ENCODE assay signal across 1 cellular context in the genomic region with DNA sequence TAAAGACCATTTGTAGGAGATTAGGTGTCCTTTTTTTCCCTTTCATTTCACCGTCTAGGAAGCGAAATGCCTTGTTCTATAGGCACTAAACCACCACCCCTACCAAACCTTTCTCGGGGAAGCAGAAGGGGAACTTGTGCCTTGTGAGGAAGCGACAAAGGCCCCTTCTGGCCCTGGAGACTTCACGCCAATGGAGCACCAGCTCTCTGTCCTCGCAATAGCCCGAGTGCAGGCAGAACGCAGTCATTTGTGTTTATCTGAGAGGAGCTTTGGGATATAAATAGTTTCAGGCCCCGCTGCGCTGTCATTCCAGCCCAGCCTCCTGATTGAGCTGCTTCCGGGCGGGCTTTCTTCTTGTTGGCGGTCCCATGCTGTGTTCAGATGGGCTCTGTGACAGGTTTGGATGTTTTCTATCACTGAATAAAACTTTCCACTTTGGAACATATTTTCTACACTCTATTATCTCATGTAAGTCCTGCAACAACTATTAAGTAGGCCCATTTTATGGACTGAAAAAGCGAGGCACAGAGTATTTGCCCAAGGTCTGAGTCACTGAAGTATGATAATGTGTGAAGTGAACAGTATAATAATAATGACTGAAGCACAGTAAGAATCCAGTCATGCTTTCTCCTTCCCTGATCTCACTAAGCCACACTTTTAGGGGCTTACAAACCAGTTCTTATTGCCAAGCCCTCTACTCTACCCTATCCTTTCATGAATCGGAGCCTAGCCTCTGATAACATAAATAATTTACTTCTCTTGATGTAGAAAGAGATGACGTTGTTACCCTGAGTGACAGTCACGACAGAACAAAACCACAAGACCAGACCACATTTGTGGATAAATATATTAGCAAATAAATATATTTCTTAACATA.
A peak's percentile ranks its signal among the peaks of the same experiment; 100 is the strongest.
TF ChIP-seq lines count a peak whose summit lies in the region.

No MANE protein-coding gene starts in this region.

TF ChIP-seq in HepG2, 621 proteins besides CTCF, POLR2A, EP300 and RAD21:
- TF ChIP-seq ZMYM3 (CRISPR knock-in tag; IDR thresholded peaks at IDR 0.05) (peak; percentile 89), SIX4 (CRISPR knock-in tag; IDR thresholded peaks at IDR 0.05) (no peak), CHD4 (IDR thresholded peaks at IDR 0.05; ENCODE audit: borderline replicate concordance, low read length) (peak; percentile 55; the same call in 1 of the 2 replicates), KDM1A (CRISPR knock-in tag; IDR thresholded peaks at IDR 0.05) (peak; percentile 79; the same call in 1 of the 2 replicates), ZNF558 (CRISPR knock-in tag; IDR thresholded peaks at IDR 0.05; ENCODE audit: borderline replicate concordance) (0 out of 2 replicates have a peak, but pooled peaks have one; percentile 18), CREB1 (IDR thresholded peaks at IDR 0.05) (no peak), CREB1 (CRISPR knock-in tag; IDR thresholded peaks at IDR 0.05) (0 out of 2 replicates have a peak, but pooled peaks have one; percentile 44), ADNP (CRISPR knock-in tag; IDR thresholded peaks at IDR 0.05) (peak; percentile 53; the same call in 1 of the 2 replicates), RCOR2 (CRISPR knock-in tag; IDR thresholded peaks at IDR 0.05) (peak; percentile 59; the same call in 1 of the 2 replicates), ZNF629 (CRISPR knock-in tag; conservative IDR thresholded peaks at IDR 0.05) (peak; percentile 98), ZC3H4 (CRISPR knock-in tag; IDR thresholded peaks at IDR 0.05; ENCODE audit: borderline replicate concordance) (peak; percentile 76; the same call in 1 of the 2 replicates), ZNF883 (CRISPR knock-in tag; IDR thresholded peaks at IDR 0.05; ENCODE audit: not compliant biosample characterization) (no peak), ZNF766 (CRISPR knock-in tag; IDR thresholded peaks at IDR 0.05; ENCODE audit: borderline replicate concordance) (no peak), RBM22 (optimal IDR thresholded peaks at IDR 0.05; ENCODE audit: low read length) (peak; percentile 71), STAG1 (CRISPR knock-in tag; IDR thresholded peaks at IDR 0.05) (0 out of 2 replicates have a peak, but pooled peaks have one; percentile 1), SOX13 (IDR thresholded peaks at IDR 0.05) (no peak; the same call in 1 of the 2 replicates), SOX13 (CRISPR knock-in tag; conservative IDR thresholded peaks at IDR 0.05 in 1 of 2, IDR thresholded peaks at IDR 0.05 in 1 of 2) (no peak), MBD4 (IDR thresholded peaks at IDR 0.05; ENCODE audit: borderline replicate concordance, low read length) (peak; percentile 56; the same call in 1 of the 2 replicates), ZNF615 (CRISPR knock-in tag; IDR thresholded peaks at IDR 0.05; ENCODE audit: borderline replicate concordance) (0 out of 2 replicates have a peak, but pooled peaks have one; percentile 6), SRSF1 (optimal IDR thresholded peaks at IDR 0.05; ENCODE audit: low read depth, low read length) (no peak), U2AF1 (optimal IDR thresholded peaks at IDR 0.05; ENCODE audit: low read depth, low read length) (peak; percentile 73), ZNF12 (CRISPR knock-in tag; IDR thresholded peaks at IDR 0.05) (no peak)
- TF ChIP-seq, protein P1, sequence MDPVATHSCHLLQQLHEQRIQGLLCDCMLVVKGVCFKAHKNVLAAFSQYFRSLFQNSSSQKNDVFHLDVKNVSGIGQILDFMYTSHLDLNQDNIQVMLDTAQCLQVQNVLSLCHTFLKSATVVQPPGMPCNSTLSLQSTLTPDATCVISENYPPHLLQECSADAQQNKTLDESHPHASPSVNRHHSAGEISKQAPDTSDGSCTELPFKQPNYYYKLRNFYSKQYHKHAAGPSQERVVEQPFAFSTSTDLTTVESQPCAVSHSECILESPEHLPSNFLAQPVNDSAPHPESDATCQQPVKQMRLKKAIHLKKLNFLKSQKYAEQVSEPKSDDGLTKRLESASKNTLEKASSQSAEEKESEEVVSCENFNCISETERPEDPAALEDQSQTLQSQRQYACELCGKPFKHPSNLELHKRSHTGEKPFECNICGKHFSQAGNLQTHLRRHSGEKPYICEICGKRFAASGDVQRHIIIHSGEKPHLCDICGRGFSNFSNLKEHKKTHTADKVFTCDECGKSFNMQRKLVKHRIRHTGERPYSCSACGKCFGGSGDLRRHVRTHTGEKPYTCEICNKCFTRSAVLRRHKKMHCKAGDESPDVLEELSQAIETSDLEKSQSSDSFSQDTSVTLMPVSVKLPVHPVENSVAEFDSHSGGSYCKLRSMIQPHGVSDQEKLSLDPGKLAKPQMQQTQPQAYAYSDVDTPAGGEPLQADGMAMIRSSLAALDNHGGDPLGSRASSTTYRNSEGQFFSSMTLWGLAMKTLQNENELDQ (CRISPR knock-in tag; IDR thresholded peaks at IDR 0.05; ENCODE audit: borderline replicate concordance) = no peak
- TF ChIP-seq, protein P2, sequence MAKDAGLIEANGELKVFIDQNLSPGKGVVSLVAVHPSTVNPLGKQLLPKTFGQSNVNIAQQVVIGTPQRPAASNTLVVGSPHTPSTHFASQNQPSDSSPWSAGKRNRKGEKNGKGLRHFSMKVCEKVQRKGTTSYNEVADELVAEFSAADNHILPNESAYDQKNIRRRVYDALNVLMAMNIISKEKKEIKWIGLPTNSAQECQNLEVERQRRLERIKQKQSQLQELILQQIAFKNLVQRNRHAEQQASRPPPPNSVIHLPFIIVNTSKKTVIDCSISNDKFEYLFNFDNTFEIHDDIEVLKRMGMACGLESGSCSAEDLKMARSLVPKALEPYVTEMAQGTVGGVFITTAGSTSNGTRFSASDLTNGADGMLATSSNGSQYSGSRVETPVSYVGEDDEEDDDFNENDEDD (CRISPR knock-in tag; IDR thresholded peaks at IDR 0.05; ENCODE audit: borderline replicate concordance) = 0 out of 2 replicates have a peak, but pooled peaks have one; percentile 17
